Comparison of ENCODE assay signal across 2 cellular contexts in the genomic region with DNA sequence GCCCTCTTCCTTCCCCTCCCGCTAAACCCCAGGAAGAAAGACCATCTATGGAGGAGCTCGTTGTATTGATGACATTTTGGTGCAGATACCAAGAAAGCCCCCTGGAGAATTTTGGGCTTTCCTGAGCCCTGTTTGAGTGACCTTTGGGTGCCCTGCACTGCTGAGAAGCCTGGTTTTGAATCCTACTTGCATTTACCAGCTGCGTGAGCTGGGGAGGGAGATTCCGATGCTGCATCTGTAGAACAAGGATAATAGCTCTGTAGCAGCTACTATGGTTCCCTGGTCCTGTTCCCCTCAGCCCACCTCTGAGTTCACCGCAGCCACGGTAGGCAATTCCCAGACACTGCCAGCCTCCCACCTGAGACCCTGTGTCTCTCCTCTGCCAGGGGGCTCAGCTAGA.
TF ChIP-seq lines count a peak whose summit lies in the region.

No MANE protein-coding gene starts in this region.

TF ChIP-seq in SK-N-SH, 30 proteins besides CTCF, POLR2A, EP300 and RAD21 (continued from another document):
- TF ChIP-seq GABPA (IDR thresholded peaks at IDR 0.05; ENCODE audit: low read depth): no peak
- no peak for TF ChIP-seq SMC3 (IDR thresholded peaks at IDR 0.05; ENCODE audit: low read depth, low read length)
- no peak for TF ChIP-seq NRF1 (IDR thresholded peaks at IDR 0.05; ENCODE audit: low read depth, low read length)
- no peak for TF ChIP-seq TEAD4 (IDR thresholded peaks at IDR 0.05; ENCODE audit: borderline replicate concordance, insufficient read depth)
- no peak for TF ChIP-seq JUND (IDR thresholded peaks at IDR 0.05)
- TF ChIP-seq NFIC (IDR thresholded peaks at IDR 0.05; ENCODE audit: borderline replicate concordance): no peak
- no peak for TF ChIP-seq RXRA (IDR thresholded peaks at IDR 0.05; ENCODE audit: borderline replicate concordance, low read depth)
- no peak for TF ChIP-seq FOXM1 (IDR thresholded peaks at IDR 0.05; ENCODE audit: low read depth)
- no peak for TF ChIP-seq ELF1 (IDR thresholded peaks at IDR 0.05)
- TF ChIP-seq USF2 (IDR thresholded peaks at IDR 0.05; ENCODE audit: borderline replicate concordance, low read depth, low read length): no peak
- no peak for TF ChIP-seq EZH2phosphoT487 (IDR thresholded peaks at IDR 0.05; ENCODE audit: borderline replicate concordance, low read depth)
- no peak for TF ChIP-seq PBX3 (IDR thresholded peaks at IDR 0.05)
- no peak for TF ChIP-seq MXI1 (IDR thresholded peaks at IDR 0.05; ENCODE audit: low read depth, low read length)
- no peak for TF ChIP-seq ZBTB33 (IDR thresholded peaks at IDR 0.05; ENCODE audit: borderline replicate concordance, low read depth)

TF ChIP-seq in SK-N-SH treated with all-trans-retinoic acid at 6 μM for 48 hours, 23 proteins besides CTCF, POLR2A, EP300 and RAD21 (continued from another document):
- TF ChIP-seq, protein P1, sequence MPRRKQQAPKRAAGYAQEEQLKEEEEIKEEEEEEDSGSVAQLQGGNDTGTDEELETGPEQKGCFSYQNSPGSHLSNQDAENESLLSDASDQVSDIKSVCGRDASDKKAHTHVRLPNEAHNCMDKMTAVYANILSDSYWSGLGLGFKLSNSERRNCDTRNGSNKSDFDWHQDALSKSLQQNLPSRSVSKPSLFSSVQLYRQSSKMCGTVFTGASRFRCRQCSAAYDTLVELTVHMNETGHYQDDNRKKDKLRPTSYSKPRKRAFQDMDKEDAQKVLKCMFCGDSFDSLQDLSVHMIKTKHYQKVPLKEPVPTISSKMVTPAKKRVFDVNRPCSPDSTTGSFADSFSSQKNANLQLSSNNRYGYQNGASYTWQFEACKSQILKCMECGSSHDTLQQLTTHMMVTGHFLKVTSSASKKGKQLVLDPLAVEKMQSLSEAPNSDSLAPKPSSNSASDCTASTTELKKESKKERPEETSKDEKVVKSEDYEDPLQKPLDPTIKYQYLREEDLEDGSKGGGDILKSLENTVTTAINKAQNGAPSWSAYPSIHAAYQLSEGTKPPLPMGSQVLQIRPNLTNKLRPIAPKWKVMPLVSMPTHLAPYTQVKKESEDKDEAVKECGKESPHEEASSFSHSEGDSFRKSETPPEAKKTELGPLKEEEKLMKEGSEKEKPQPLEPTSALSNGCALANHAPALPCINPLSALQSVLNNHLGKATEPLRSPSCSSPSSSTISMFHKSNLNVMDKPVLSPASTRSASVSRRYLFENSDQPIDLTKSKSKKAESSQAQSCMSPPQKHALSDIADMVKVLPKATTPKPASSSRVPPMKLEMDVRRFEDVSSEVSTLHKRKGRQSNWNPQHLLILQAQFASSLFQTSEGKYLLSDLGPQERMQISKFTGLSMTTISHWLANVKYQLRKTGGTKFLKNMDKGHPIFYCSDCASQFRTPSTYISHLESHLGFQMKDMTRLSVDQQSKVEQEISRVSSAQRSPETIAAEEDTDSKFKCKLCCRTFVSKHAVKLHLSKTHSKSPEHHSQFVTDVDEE (CRISPR knock-in tag; IDR thresholded peaks at IDR 0.05): no peak
- TF ChIP-seq TOX (CRISPR knock-in tag; IDR thresholded peaks at IDR 0.05; ENCODE audit: borderline replicate concordance) (no peak), BACH2 (CRISPR knock-in tag; IDR thresholded peaks at IDR 0.05; ENCODE audit: borderline replicate concordance) (no peak), POU6F1 (CRISPR knock-in tag; IDR thresholded peaks at IDR 0.05; ENCODE audit: borderline replicate concordance, low read depth) (no peak)
- TF ChIP-seq, protein P2, sequence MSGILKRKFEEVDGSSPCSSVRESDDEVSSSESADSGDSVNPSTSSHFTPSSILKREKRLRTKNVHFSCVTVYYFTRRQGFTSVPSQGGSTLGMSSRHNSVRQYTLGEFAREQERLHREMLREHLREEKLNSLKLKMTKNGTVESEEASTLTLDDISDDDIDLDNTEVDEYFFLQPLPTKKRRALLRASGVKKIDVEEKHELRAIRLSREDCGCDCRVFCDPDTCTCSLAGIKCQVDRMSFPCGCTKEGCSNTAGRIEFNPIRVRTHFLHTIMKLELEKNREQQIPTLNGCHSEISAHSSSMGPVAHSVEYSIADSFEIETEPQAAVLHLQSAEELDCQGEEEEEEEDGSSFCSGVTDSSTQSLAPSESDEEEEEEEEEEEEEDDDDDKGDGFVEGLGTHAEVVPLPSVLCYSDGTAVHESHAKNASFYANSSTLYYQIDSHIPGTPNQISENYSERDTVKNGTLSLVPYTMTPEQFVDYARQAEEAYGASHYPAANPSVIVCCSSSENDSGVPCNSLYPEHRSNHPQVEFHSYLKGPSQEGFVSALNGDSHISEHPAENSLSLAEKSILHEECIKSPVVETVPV (CRISPR knock-in tag; IDR thresholded peaks at IDR 0.05): no peak
